ENCODE assay signal across 17 cellular contexts in genomic region chr9:127538849-127539258, GRCh38.
DNase-seq lines count a peak whose midpoint lies in the region; ATAC-seq and TF ChIP-seq lines count a peak whose summit lies in the region.
"Had no signal": no experiment of that assay in that cellular context is flagged by ENCODE, and none has a peak within 500 bp of the region (broad histone marks: within the 10 kb centered on the region; RNA-seq: fewer than 3 reads in every experiment).

No MANE protein-coding gene starts in this region.

- DNase-seq in EL = peak; percentile 75
- DNase-seq in adrenal gland = no peak
- DNase-seq in fibroblast of mammary gland (ENCODE audit: low read depth) = peak; percentile 79
- no peak for DNase-seq in sciatic nerve (ENCODE audit: low spot score)
- DNase-seq in kidney glomerular epithelial cell (lab: John Stamatoyannopoulos, UW) = no peak
- DNase-seq in NCI-H524 treated with DMSO at 0.1 percent for 48 hours (lab: John Stamatoyannopoulos, UW) = no peak
- DNase-seq: activated CD4-positive, alpha-beta T cell treated with anti-CD3 and anti-CD28 coated beads, Interleukin-2, amount 10 ng/mL, durations not matched to agents 7 days and 5 days; activated gamma-delta T cell treated with Interleukin-2 at 50 U/mL for 16 hours; CD4-positive, alpha-beta T cell; head of caudate nucleus; NCI-H2081 treated with DMSO at 0.1 percent for 48 hours; occipital lobe; stimulated activated CD4-positive, alpha-beta T cell treated with anti-CD3 and anti-CD28 coated beads, Interleukin-2, amount 100 ng/mL, for 24 hours; T-helper 17 cell had no signal

- WGBS in adrenal gland, 4 donors = 48 to 61% (median 52%) methylated on average over 4 of the region's 4 CpGs

- no peak for ATAC-seq in sciatic nerve
- no peak for ATAC-seq in HG02588 (IDR thresholded peaks at IDR 0.05; ENCODE audit: unreplicated experiment)
- ATAC-seq: stimulated activated effector memory CD8-positive, alpha-beta T cell treated with anti-CD3 and anti-CD28 coated beads, Interleukin-12 subunit alpha, Interleukin-12 subunit beta, amount 100 ng/mL, for 72 hours; T-helper 17 cell had no signal

- intact Hi-C loops in adrenal gland (cut with DNase I) = no loop called here
- intact Hi-C loops in sciatic nerve (cut with DNase I) = no loop called here

- H3K36me3 ChIP-seq in adrenal gland (replicated peaks in 1 of 2) (no peaks in the 10 kb centered on the region), skeletal muscle tissue (ENCODE audit: control insufficient read depth in 3 of 3, insufficient read depth in 3 of 3, low read length in 3 of 3) (no peaks in the 10 kb centered on the region)

- H3K9me3 ChIP-seq in adrenal gland (replicated peaks in 1 of 3) (no peaks in the 10 kb centered on the region), skeletal muscle tissue (ENCODE audit: control insufficient read depth in 3 of 3, low read length in 3 of 3) (no peaks in the 10 kb centered on the region)

- H3K4me3 ChIP-seq in adrenal gland = no peak overlapping the region
- no peak overlapping the region for H3K4me3 ChIP-seq in fibroblast of mammary gland (ENCODE audit: control insufficient read depth, low read depth, low read length)
- no peak overlapping the region for H3K4me3 ChIP-seq in skeletal muscle tissue (ENCODE audit: low read length in 3 of 3)

- peak in 1 of 2 donors; percentile 28 for TF ChIP-seq POLR2A in adrenal gland (IDR thresholded peaks at IDR 0.05)

- TF ChIP-seq CTCF in adrenal gland (IDR thresholded peaks at IDR 0.05) = no peak
- TF ChIP-seq CTCF in fibroblast of mammary gland (conservative IDR thresholded peaks at IDR 0.05; ENCODE audit: control insufficient read depth, insufficient read depth, low read depth, low read length) = no peak

- peaks cover 40 to 77% of the 10 kb centered on the region in 2 donors for H3K4me1 ChIP-seq in adrenal gland (replicated peaks in 1 of 2)
- H3K4me1 ChIP-seq in skeletal muscle tissue (ENCODE audit: control insufficient read depth in 3 of 3, insufficient read depth in 3 of 3, low read length in 3 of 3) = peaks cover 51 to 72% (median 68%) of the 10 kb centered on the region in 3 donors

- H3K27me3 ChIP-seq in adrenal gland (no peaks in the 10 kb centered on the region), skeletal muscle tissue (ENCODE audit: control insufficient read depth in 3 of 3, insufficient read depth in 3 of 3, low read length in 3 of 3) (peaks cover 0 to 14% (median 0%) of the 10 kb centered on the region in 3 donors)

- H3K27ac ChIP-seq in adrenal gland (peak overlapping the region; percentile 52 to 90 (median 87)), skeletal muscle tissue (ENCODE audit: low read depth, low read length) (peak overlapping the region; percentile 52)

- H3K9ac ChIP-seq in skeletal muscle tissue (ENCODE audit: low read depth in 1 of 3, low read length in 3 of 3) = no peak overlapping the region

Comparison
In these comparisons a context has a peak if more than half of its experiments do, and no peak if none do; other contexts are left out.
1. DNase-seq: peak in EL (single experiment) and fibroblast of mammary gland (single experiment); none in adrenal gland (0 of 7), sciatic nerve (single experiment), kidney glomerular epithelial cell (single experiment) and NCI-H524 treated with DMSO at 0.1 percent for 48 hours (single experiment).